ENCODE assay signal across 19 cellular contexts in the genomic region with DNA sequence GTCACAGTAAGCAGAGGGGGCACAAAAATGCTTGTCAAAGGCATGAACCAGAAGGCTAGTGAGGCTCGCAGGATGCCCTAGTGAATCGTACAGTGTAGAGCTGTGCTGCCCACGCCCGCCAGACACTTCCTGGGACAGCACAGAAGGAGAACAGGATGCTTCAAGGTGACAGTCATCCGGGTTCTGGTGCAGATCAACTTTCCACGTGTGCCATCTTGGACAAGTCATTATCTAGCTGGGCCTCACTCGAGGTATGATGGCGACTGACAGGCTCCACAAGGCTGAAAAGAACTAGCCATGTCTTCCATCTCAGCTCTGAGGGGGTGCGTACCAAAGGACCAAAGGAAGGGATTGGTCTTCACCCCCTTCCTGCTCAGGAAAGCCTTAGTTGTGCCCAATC. TPM values are rescaled to one million over a fixed set of nuclear protein-coding genes. Genes with fewer than 3 reads are reported as not detected.
DNase-seq lines count a peak whose midpoint lies in the region; ATAC-seq and TF ChIP-seq lines count a peak whose summit lies in the region.
"Had no signal": no experiment of that assay in that cellular context is flagged by ENCODE, and none has a peak within 500 bp of the region (broad histone marks: within the 10 kb centered on the region; RNA-seq: fewer than 3 reads in every experiment).

No MANE protein-coding gene starts in this region.

- H3K27me3 ChIP-seq in HCT116 (ENCODE audit: insufficient read depth, low read length) (no peaks in the 10 kb centered on the region), fibroblast of lung (ENCODE audit: control insufficient read depth, insufficient read depth, low read length) (no peaks in the 10 kb centered on the region)

- peaks cover 5 to 19% of the 10 kb centered on the region in 2 experiments; a peak in 3 of 4 replicates for H3K4me1 ChIP-seq in HCT116 (ENCODE audit: control insufficient read depth in 1 of 2, insufficient read depth in 2 of 2, low read length in 2 of 2)
- H3K4me1 ChIP-seq in fibroblast of lung (ENCODE audit: control insufficient read depth, extremely low read depth, insufficient read depth, low read length) = peaks cover 29% of the 10 kb centered on the region

- no TSS peak for BruUV-seq in HCT116 (replicated peaks; lab: Mats Ljungman, UMichigan)

- H4K20me1 ChIP-seq in HCT116 (ENCODE audit: insufficient read depth) (peaks cover 34% of the 10 kb centered on the region), fibroblast of lung (ENCODE audit: control insufficient read depth, extremely low read depth, insufficient read depth, low read length) (no peaks in the 10 kb centered on the region)

- H3K9me3 ChIP-seq in HCT116 (ENCODE audit: control insufficient read depth in 1 of 2, insufficient read depth in 1 of 2, low read depth in 1 of 2, low read length in 2 of 2) (no peaks in the 10 kb centered on the region), fibroblast of lung (ENCODE audit: control insufficient read depth, insufficient read depth, low read depth, low read length) (no peaks in the 10 kb centered on the region)

- in situ Hi-C loops in GM13977 (cut with MboI; ENCODE audit: low pct_unique_long_range_greater_than_20kb, low sequenced_read_pairs, unreplicated experiment) = no loop called here

- no peaks in the 10 kb centered on the region for H3K9me3 Mint-ChIP-seq in WTC11
- H3K9me3 Mint-ChIP-seq: CD4-positive, alpha-beta memory T cell had no signal

- CTCF ChIA-PET in HCT116 (lab: Charles Lee) = no interaction called here
- CTCF ChIA-PET in WTC11 (lab: Charles Lee) = interaction anchor here (0.9 kb wide), 1 partner anchor 158 kb away, joined by 6 read pairs; no protein-coding TSS in a partner anchor

- H3K36me3 Mint-ChIP-seq in WTC11 = peaks cover 62% of the 10 kb centered on the region
- H3K36me3 Mint-ChIP-seq: CD4-positive, alpha-beta memory T cell had no signal

- TF ChIP-seq RAD21 in HCT116 (IDR thresholded peaks at IDR 0.05; ENCODE audit: low read depth) = no peak

- H3K27ac Mint-ChIP-seq in WTC11 = peak overlapping the region; percentile 95
- H3K27ac Mint-ChIP-seq: CD4-positive, alpha-beta memory T cell had no signal

- H3K4me1 Mint-ChIP-seq in WTC11 = peaks cover 86% of the 10 kb centered on the region

- RAD21 ChIA-PET in HCT116 (lab: Charles Lee; ENCODE audit: low non-redundant PET in 1 of 2, low total read pairs in 2 of 2, uncharacterized antibody in 2 of 2, unreplicated experiment in 2 of 2) = no interaction called here

- no peak overlapping the region for H3K9ac ChIP-seq in HCT116 (ENCODE audit: low read length)
- no peak overlapping the region for H3K9ac ChIP-seq in fibroblast of lung (ENCODE audit: insufficient read depth, low read length)
- H3K9ac ChIP-seq: KMS-11 had no signal

- ATAC-seq in HCT116 (no peak), WTC11 (no peak)
- ATAC-seq: Right ventricle myocardium inferior had no signal

- peaks cover 47 to 69% of the 10 kb centered on the region in 2 experiments for H3K36me3 ChIP-seq in HCT116 (ENCODE audit: control insufficient read depth in 1 of 2, insufficient read depth in 2 of 2, low read length in 2 of 2)
- peaks cover 26% of the 10 kb centered on the region for H3K36me3 ChIP-seq in fibroblast of lung (ENCODE audit: control insufficient read depth, insufficient read depth, low read length)

- H3K4me2 ChIP-seq in HCT116 (ENCODE audit: low read length) (no peak overlapping the region), fibroblast of lung (ENCODE audit: extremely low read depth, insufficient read depth, low read length) (peak overlapping the region; percentile 46)
- H3K4me2 ChIP-seq: KMS-11 had no signal

- H3K4me3 Mint-ChIP-seq in WTC11 = no peak overlapping the region
- H3K4me3 Mint-ChIP-seq: CD4-positive, alpha-beta memory T cell had no signal

- H2AFZ ChIP-seq in HCT116 (ENCODE audit: low read depth, low read length, poor library complexity, severe bottlenecking) (no peak overlapping the region), fibroblast of lung (ENCODE audit: low read length) (no peak overlapping the region)

- intact Hi-C loops in HCT116 (cut with micrococcal nuclease) = no loop called here

- POLR2A ChIA-PET in HCT116 (lab: Charles Lee) = interaction anchor here (1.1 kb wide), 1 partner anchor 11 kb away, joined by 3 read pairs; no protein-coding TSS in a partner anchor
- POLR2A ChIA-PET in WTC11 (lab: Charles Lee) = interaction anchor here (1.4 kb wide), 1 partner anchor 10 kb away, joined by 3 read pairs; no protein-coding TSS in a partner anchor

- no peaks in the 10 kb centered on the region for H3K9me2 ChIP-seq in HCT116 (ENCODE audit: insufficient read depth)

- H3K79me2 ChIP-seq in HCT116 (ENCODE audit: insufficient read depth, low read length) = peaks cover 95% of the 10 kb centered on the region
- peaks cover 78% of the 10 kb centered on the region for H3K79me2 ChIP-seq in fibroblast of lung (ENCODE audit: control insufficient read depth, insufficient read depth, low read length)

- no peaks in the 10 kb centered on the region for H3K27me3 Mint-ChIP-seq in WTC11 (ENCODE audit: low read depth)

- DNase-seq in HCT116 (ENCODE audit: low read depth, low spot score) (no peak), WTC11 (ENCODE audit: low spot score) (no peak), fibroblast of lung (ENCODE audit: low read depth in 2 of 2) (no peak), inferior parietal cortex (ENCODE audit: extremely low spot score) (no peak), GM13977 (ENCODE audit: low spot score) (no peak), NCI-H510A (lab: John Stamatoyannopoulos, UW) (no peak), dermis blood vessel endothelial cell (no peak)
- DNase-seq: CD4-positive, alpha-beta memory T cell; DMS153; NCI-H1105; NCI-H146; NCI-H2029; NCI-H2227 treated with DMSO at 0.1 percent for 48 hours; NCI-H524 treated with DMSO at 0.1 percent for 48 hours; NCI-H82 had no signal

- H3K27ac ChIP-seq in HCT116 (ENCODE audit: low read depth, low read length) (no peak overlapping the region), fibroblast of lung (ENCODE audit: insufficient read depth, low read length) (peak overlapping the region; percentile 9)
- H3K27ac ChIP-seq: HL-60, KMS-11 had no signal

- no peak for TF ChIP-seq POLR2A in HCT116 (IDR thresholded peaks at IDR 0.05; ENCODE audit: borderline replicate concordance, extremely low read depth, insufficient read depth, insufficient read length)

- no peak overlapping the region for H3K4me3 ChIP-seq in HCT116 (replicated peaks in 1 of 2; ENCODE audit: low read depth in 1 of 2, low read length in 2 of 2)
- no peak overlapping the region for H3K4me3 ChIP-seq in fibroblast of lung (replicated peaks in 1 of 4; ENCODE audit: control extremely low read depth in 1 of 4, insufficient read depth in 1 of 4, low read depth in 3 of 4, low read length in 4 of 4)

- no peak for TF ChIP-seq CTCF in HCT116 (IDR thresholded peaks at IDR 0.05 in 2 of 3, conservative IDR thresholded peaks at IDR 0.05 in 1 of 3; ENCODE audit: borderline replicate concordance in 1 of 3, insufficient read depth in 1 of 3, low read depth in 2 of 3, low read length in 2 of 3)
- TF ChIP-seq CTCF in WTC11 (IDR thresholded peaks at IDR 0.05) = no peak
- no peak for TF ChIP-seq CTCF in fibroblast of lung (conservative IDR thresholded peaks at IDR 0.05 in 1 of 2, IDR thresholded peaks at IDR 0.05 in 1 of 2; ENCODE audit: low read depth in 1 of 2, low read length in 2 of 2)
- TF ChIP-seq CTCF in GM13977 (IDR thresholded peaks at IDR 0.05; ENCODE audit: extremely low read depth, insufficient read depth, missing control alignments) = no peak

TF ChIP-seq in HCT116, 20 proteins besides CTCF, POLR2A, EP300 and RAD21:
- TF ChIP-seq, protein P1, sequence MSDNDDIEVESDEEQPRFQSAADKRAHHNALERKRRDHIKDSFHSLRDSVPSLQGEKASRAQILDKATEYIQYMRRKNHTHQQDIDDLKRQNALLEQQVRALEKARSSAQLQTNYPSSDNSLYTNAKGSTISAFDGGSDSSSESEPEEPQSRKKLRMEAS (IDR thresholded peaks at IDR 0.05) = no peak
- no peak for TF ChIP-seq SP1 (IDR thresholded peaks at IDR 0.05; ENCODE audit: low read depth)
- 0 out of 2 replicates have a peak, but pooled peaks have one; percentile 4 for TF ChIP-seq JUND (IDR thresholded peaks at IDR 0.05)
- TF ChIP-seq POLR2AphosphoS5 (IDR thresholded peaks at IDR 0.05; ENCODE audit: low read depth, low read length) = peak; percentile 61

TF ChIP-seq in WTC11, 78 proteins besides CTCF, POLR2A, EP300 and RAD21:
- TF ChIP-seq TEAD1 (CRISPR knock-in tag; IDR thresholded peaks at IDR 0.05) = no peak
- TF ChIP-seq, protein P2, sequence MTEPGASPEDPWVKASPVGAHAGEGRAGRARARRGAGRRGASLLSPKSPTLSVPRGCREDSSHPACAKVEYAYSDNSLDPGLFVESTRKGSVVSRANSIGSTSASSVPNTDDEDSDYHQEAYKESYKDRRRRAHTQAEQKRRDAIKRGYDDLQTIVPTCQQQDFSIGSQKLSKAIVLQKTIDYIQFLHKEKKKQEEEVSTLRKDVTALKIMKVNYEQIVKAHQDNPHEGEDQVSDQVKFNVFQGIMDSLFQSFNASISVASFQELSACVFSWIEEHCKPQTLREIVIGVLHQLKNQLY (CRISPR knock-in tag; IDR thresholded peaks at IDR 0.05) = no peak
- TF ChIP-seq SMAD4 (CRISPR knock-in tag; IDR thresholded peaks at IDR 0.05) = 0 out of 2 replicates have a peak, but pooled peaks have one; percentile 20
- TF ChIP-seq CREB1 (CRISPR knock-in tag; IDR thresholded peaks at IDR 0.05) = no peak
- TF ChIP-seq GABPB1 (CRISPR knock-in tag; IDR thresholded peaks at IDR 0.05) = no peak
- no peak for TF ChIP-seq ATF1 (CRISPR knock-in tag; IDR thresholded peaks at IDR 0.05)
- no peak for TF ChIP-seq ELF4 (CRISPR knock-in tag; IDR thresholded peaks at IDR 0.05; ENCODE audit: low read depth)
- no peak for TF ChIP-seq PRRX2 (CRISPR knock-in tag; IDR thresholded peaks at IDR 0.05)
- TF ChIP-seq, protein P1 (CRISPR knock-in tag; IDR thresholded peaks at IDR 0.05) = 0 out of 2 replicates have a peak, but pooled peaks have one; percentile 13
- TF ChIP-seq JUN (CRISPR knock-in tag; IDR thresholded peaks at IDR 0.05) = no peak
TF ChIP-seq in WTC11: peak in this region for 2.

RNA-seq across cellular contexts. Expression of gene SPRY4, which starts 14.0 kb away (rescaled TPM):
- total RNA-seq in HCT116 (2021; ENCODE audit: unreplicated experiment) (112 TPM), WTC11 (2021) (99.6 to 140 TPM (median 103 TPM) in 3 replicates), fibroblast of lung (4.5 and 4.9 TPM in 2 replicates), dermis blood vessel endothelial cell (5.5 and 11.9 TPM in 2 replicates)
- 67.3 and 75.5 TPM in 2 replicates for polyA plus RNA-seq in HCT116 (2012)
- 6.0 and 13.0 TPM in 2 replicates for polyA plus RNA-seq in fibroblast of lung
- 8.7 and 16.5 TPM in 2 replicates for polyA plus RNA-seq in fibroblast of lung (2012)
- polyA minus RNA-seq in fibroblast of lung (ENCODE audit: low replicate concordance) = 33.3 and 95.6 TPM in 2 replicates
- total RNA-seq: CD4-positive, alpha-beta memory T cell; OCI-LY7 had no signal
- polyA plus RNA-seq: CD4-positive, alpha-beta memory T cell had no signal
